In the genomic region with DNA sequence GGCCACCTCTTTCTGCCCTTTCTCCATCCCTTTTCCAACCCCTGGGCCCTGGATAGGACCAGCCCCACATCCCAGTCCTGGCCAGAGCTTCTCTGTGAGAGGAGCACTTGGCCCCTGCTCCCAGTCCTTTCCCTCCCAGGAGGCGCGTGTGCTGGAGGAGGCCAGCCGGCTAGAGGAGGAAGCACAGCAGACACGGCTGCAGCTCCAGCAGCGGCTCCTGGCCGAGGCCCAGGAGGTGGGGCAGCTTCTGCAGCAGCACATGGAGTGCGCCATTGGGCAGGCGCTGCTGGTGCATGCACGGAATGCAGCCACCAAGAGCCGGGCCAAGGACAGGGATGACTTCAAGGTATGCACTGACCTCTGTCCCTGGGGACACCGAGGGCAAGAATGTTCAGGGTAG, we compare ENCODE assay signal across 28 cellular contexts.
A peak's percentile ranks its signal among the peaks of the same experiment; 100 is the strongest.
DNase-seq lines count a peak whose midpoint lies in the region; ATAC-seq and TF ChIP-seq lines count a peak whose summit lies in the region.
"Had no signal": no experiment of that assay in that cellular context is flagged by ENCODE, and none has a peak within 500 bp of the region (broad histone marks: within the 10 kb centered on the region; RNA-seq: fewer than 3 reads in every experiment).

No MANE protein-coding gene starts in this region.

- in situ Hi-C loops in GM23248 (cut with MboI) = no loop called here

- H3K4me3 ChIP-seq in GM23248 (no peak overlapping the region), fibroblast of mammary gland (ENCODE audit: control insufficient read depth, low read depth, low read length) (no peak overlapping the region), suprapubic skin (no peak overlapping the region), MG63 (no peak overlapping the region)
- H3K4me3 ChIP-seq: colonic mucosa, gastrocnemius medialis, ovary, PC-9 had no signal

- H3K27ac ChIP-seq in GM23248 (no peak overlapping the region), suprapubic skin (no peak overlapping the region), caudate nucleus (ENCODE audit: low read depth, low read length) (no peak overlapping the region)
- H3K27ac ChIP-seq: colonic mucosa, gastrocnemius medialis, HL-60, KMS-11, ovary, PC-9 had no signal

- H3K4me2 ChIP-seq in GM23248 (ENCODE audit: unreplicated experiment) = no peak overlapping the region
- H3K4me2 ChIP-seq: KMS-11, PC-9 had no signal

- no peaks in the 10 kb centered on the region for H3K4me1 ChIP-seq in GM23248 (ENCODE audit: insufficient read depth)
- no peaks in the 10 kb centered on the region for H3K4me1 ChIP-seq in suprapubic skin
- H3K4me1 ChIP-seq: colonic mucosa, gastrocnemius medialis had no signal

- H3K79me2 ChIP-seq in GM23248 (ENCODE audit: insufficient read depth) = no peaks in the 10 kb centered on the region

- H3K36me3 ChIP-seq in GM23248 (ENCODE audit: low read depth) (peaks cover 52% of the 10 kb centered on the region), suprapubic skin (peaks cover 50% of the 10 kb centered on the region), MG63 (peaks cover 7% of the 10 kb centered on the region)
- H3K36me3 ChIP-seq: colonic mucosa, gastrocnemius medialis, ovary had no signal

- H3K9ac ChIP-seq in GM23248 = no peak overlapping the region
- H3K9ac ChIP-seq: KMS-11 had no signal

- H2AFZ ChIP-seq in GM23248 = no peak overlapping the region
- H2AFZ ChIP-seq: PC-9 had no signal

- ATAC-seq in HG03565 (IDR thresholded peaks at IDR 0.05; ENCODE audit: unreplicated experiment) = no peak
- ATAC-seq: gastrocnemius medialis; natural killer cell; stimulated activated effector memory CD8-positive, alpha-beta T cell treated with anti-CD3 and anti-CD28 coated beads, Interleukin-12 subunit alpha, Interleukin-12 subunit beta, amount 100 ng/mL, for 72 hours; WTC11 had no signal

- WGBS in GM23248 (ENCODE audit: low coverage in 1 of 2, low lambda C conversion rate in 2 of 2, missing lambda C conversion rate in 2 of 2), 2 experiments = 29 to 43% methylated on average over 11 of the region's 11 CpGs
- 66% methylated on average over 9 of the region's 11 CpGs for WGBS in suprapubic skin

- H3K9me2 ChIP-seq in GM23248 (ENCODE audit: insufficient read depth) = no peaks in the 10 kb centered on the region

- no peak for TF ChIP-seq CTCF in fibroblast of mammary gland (conservative IDR thresholded peaks at IDR 0.05; ENCODE audit: control insufficient read depth, insufficient read depth, low read depth, low read length)
- TF ChIP-seq CTCF in suprapubic skin (IDR thresholded peaks at IDR 0.05) = no peak

- TF ChIP-seq EP300 in suprapubic skin (IDR thresholded peaks at IDR 0.05) = no peak

- H3K9me3 ChIP-seq in GM23248 (ENCODE audit: low read depth) = no peaks in the 10 kb centered on the region
- no peaks in the 10 kb centered on the region for H3K9me3 ChIP-seq in suprapubic skin
- no peaks in the 10 kb centered on the region for H3K9me3 ChIP-seq in MG63
- H3K9me3 ChIP-seq: colonic mucosa, gastrocnemius medialis, ovary had no signal

- no peaks in the 10 kb centered on the region for H3F3A ChIP-seq in GM23248 (ENCODE audit: insufficient read depth)

- no peak for TF ChIP-seq POLR2A in suprapubic skin (IDR thresholded peaks at IDR 0.05)

- peak; percentile 28 for DNase-seq in GM23248
- peak; percentile 22 for DNase-seq in fibroblast of mammary gland (ENCODE audit: low read depth)
- peak; percentile 35 for DNase-seq in kidney tubule cell (ENCODE audit: low spot score)
- peak; percentile 30 to 71 for DNase-seq in suprapubic skin (ENCODE audit: low spot score in 2 of 2)
- DNase-seq in caudate nucleus (lab: John Stamatoyannopoulos, UW) = no peak
- no peak for DNase-seq in ecto neural progenitor cell (ENCODE audit: low spot score)
- DNase-seq in MG63 = no peak
- DNase-seq: activated CD8-positive, alpha-beta memory T cell treated with anti-CD3 and anti-CD28 coated beads, Interleukin-2, amount 50 U/mL, for 4 hours; activated naive CD4-positive, alpha-beta T cell treated with anti-CD3 and anti-CD28 coated beads, Interleukin-2, amount 50 U/mL, for 16 hours; amniotic stem cell; colonic mucosa; gastrocnemius medialis; GOT3; natural killer cell; NCI-H1436; NCI-H524 treated with DMSO at 0.1 percent for 48 hours; NK-92 treated with Interleukin-12 subunit alpha and Interleukin-12 subunit beta, amount 100 ng/mL, for 24 hours; PC-9; SIG-M5; stimulated activated CD4-positive, alpha-beta T cell treated with anti-CD3 and anti-CD28 coated beads, Interleukin-4, amount 100 ng/mL, for 24 hours; substantia nigra; T-helper 9 cell had no signal

- no peaks in the 10 kb centered on the region for H4K20me1 ChIP-seq in GM23248 (ENCODE audit: insufficient read depth)

- H3K27me3 ChIP-seq in GM23248 (replicated peaks; ENCODE audit: insufficient read depth) (no peaks in the 10 kb centered on the region), suprapubic skin (no peaks in the 10 kb centered on the region), MG63 (no peaks in the 10 kb centered on the region)
- H3K27me3 ChIP-seq: colonic mucosa, gastrocnemius medialis, ovary had no signal

Comparison
In these comparisons a context has a peak if more than half of its experiments do, and no peak if none do; other contexts are left out.
1. DNase-seq: peak in GM23248 (single experiment), fibroblast of mammary gland (single experiment), kidney tubule cell (single experiment) and suprapubic skin (2 of 2); none in caudate nucleus (0 of 61), ecto neural progenitor cell (single experiment) and MG63 (single experiment).